13 cellular contexts compared by ENCODE assay signal in the genomic region with DNA sequence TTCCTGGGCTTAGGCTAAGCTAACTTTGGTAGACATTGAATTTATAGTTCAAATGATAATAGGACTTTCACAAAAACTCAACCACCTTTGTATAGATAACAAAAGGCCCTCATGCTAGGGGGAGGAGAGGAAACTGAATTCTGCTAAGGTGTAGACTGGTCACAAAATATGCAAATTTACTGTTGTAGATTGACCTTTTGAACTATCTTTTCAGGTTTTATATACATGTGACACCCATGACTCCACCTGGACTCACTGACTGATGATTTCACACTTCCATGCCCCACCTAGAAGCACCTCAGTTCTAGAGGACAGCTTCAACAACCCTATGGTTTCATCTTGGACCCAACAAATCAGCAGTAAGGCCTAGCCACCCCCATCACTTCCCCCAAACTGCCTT.
"Had no signal": no experiment of that assay in that cellular context is flagged by ENCODE, and none has a peak within 500 bp of the region (broad histone marks: within the 10 kb centered on the region; RNA-seq: fewer than 3 reads in every experiment).

No MANE protein-coding gene starts in this region.

- DNase-seq: activated CD4-positive, alpha-beta T cell treated with anti-CD3 and anti-CD28 coated beads for 36 hours; activated CD8-positive, alpha-beta memory T cell treated with anti-CD3 and anti-CD28 coated beads, Interleukin-2, amount 50 U/mL, for 4 hours; activated CD8-positive, alpha-beta T cell treated with anti-CD3 and anti-CD28 coated beads for 36 hours; activated naive CD4-positive, alpha-beta T cell; aorta; endodermal cell; hypothalamus; naive thymus-derived CD4-positive, alpha-beta T cell; transverse colon; WERI-Rb-1 had no signal

- H3K4me3 ChIP-seq: breast epithelium, skin epidermis, transverse colon had no signal

- H3K36me3 ChIP-seq: breast epithelium, neutrophil, transverse colon, WERI-Rb-1 had no signal

- H3K9me3 ChIP-seq: breast epithelium, neutrophil, transverse colon had no signal

- ATAC-seq: activated CD4-positive, alpha-beta T cell treated with anti-CD3 and anti-CD28 coated beads for 36 hours; activated CD8-positive, alpha-beta T cell treated with anti-CD3 and anti-CD28 coated beads for 36 hours; naive thymus-derived CD4-positive, alpha-beta T cell had no signal

- H3K4me1 ChIP-seq: breast epithelium, transverse colon had no signal
